7 cellular contexts compared by ENCODE assay signal in genomic region chr16:69396187-69397061, GRCh38. TPM values are rescaled to one million over a fixed set of nuclear protein-coding genes. Genes with fewer than 3 reads are reported as not detected.
DNase-seq lines count a peak whose midpoint lies in the region; ATAC-seq and TF ChIP-seq lines count a peak whose summit lies in the region.

No MANE protein-coding gene starts in this region.

- ATAC-seq in Right ventricle myocardium superior (ENCODE audit: poor library complexity) (peak; percentile 74), upper lobe of right lung (peak; percentile 89)

- peaks cover 39% of the 10 kb centered on the region for H3K4me1 ChIP-seq in upper lobe of right lung

- H3K27ac ChIP-seq in upper lobe of right lung = peak overlapping the region; percentile 79

- no peaks in the 10 kb centered on the region for H3K27me3 Mint-ChIP-seq in activated naive CD8-positive, alpha-beta T cell treated with anti-CD3 and anti-CD28 coated beads for 36 hours
- H3K27me3 Mint-ChIP-seq in progenitor cell of endocrine pancreas = no peaks in the 10 kb centered on the region

- TF ChIP-seq POLR2A in NB4 (IDR thresholded peaks at IDR 0.05; ENCODE audit: extremely low read depth, insufficient read length) = no peak

- no peaks in the 10 kb centered on the region for H3K36me3 Mint-ChIP-seq in activated naive CD8-positive, alpha-beta T cell treated with anti-CD3 and anti-CD28 coated beads for 36 hours
- H3K36me3 Mint-ChIP-seq in progenitor cell of endocrine pancreas (ENCODE audit: insufficient read depth) = no peaks in the 10 kb centered on the region

- in situ Hi-C loops in GM13977 (cut with MboI; ENCODE audit: low pct_unique_long_range_greater_than_20kb, low sequenced_read_pairs, unreplicated experiment) = loop anchor here (10.0 kb wide), 1 partner anchor 358 kb away; the partner anchor contains the start of gene NOB1

- H3K4me3 Mint-ChIP-seq in activated naive CD8-positive, alpha-beta T cell treated with anti-CD3 and anti-CD28 coated beads for 36 hours = no peak overlapping the region
- peak overlapping the region; percentile 20 for H3K4me3 Mint-ChIP-seq in progenitor cell of endocrine pancreas (ENCODE audit: low read depth)

- peaks cover 24% of the 10 kb centered on the region for H3K4me1 Mint-ChIP-seq in activated naive CD8-positive, alpha-beta T cell treated with anti-CD3 and anti-CD28 coated beads for 36 hours
- peaks cover 20% of the 10 kb centered on the region for H3K4me1 Mint-ChIP-seq in progenitor cell of endocrine pancreas (ENCODE audit: low read depth)

- peak overlapping the region; percentile 39 for H3K4me3 ChIP-seq in NB4 (ENCODE audit: low read depth, low read length)
- H3K4me3 ChIP-seq in upper lobe of right lung = no peak overlapping the region

- H3K9me3 ChIP-seq in upper lobe of right lung = no peaks in the 10 kb centered on the region

- peak overlapping the region; percentile 84 for H3K27ac Mint-ChIP-seq in activated naive CD8-positive, alpha-beta T cell treated with anti-CD3 and anti-CD28 coated beads for 36 hours
- peak overlapping the region; percentile 98 for H3K27ac Mint-ChIP-seq in progenitor cell of endocrine pancreas

- no peaks in the 10 kb centered on the region for H3K9me3 Mint-ChIP-seq in activated naive CD8-positive, alpha-beta T cell treated with anti-CD3 and anti-CD28 coated beads for 36 hours
- H3K9me3 Mint-ChIP-seq in progenitor cell of endocrine pancreas (ENCODE audit: low read depth) = no peaks in the 10 kb centered on the region

- H3K36me3 ChIP-seq in upper lobe of right lung = no peaks in the 10 kb centered on the region

- no peaks in the 10 kb centered on the region for H3K27me3 ChIP-seq in upper lobe of right lung

- TF ChIP-seq CTCF in GM13977 (IDR thresholded peaks at IDR 0.05; ENCODE audit: extremely low read depth, insufficient read depth, missing control alignments) (peak; percentile 50), NB4 (IDR thresholded peaks at IDR 0.05; ENCODE audit: low read depth, low read length) (peak; percentile 41), progenitor cell of endocrine pancreas (IDR thresholded peaks at IDR 0.05; ENCODE audit: unreplicated experiment) (peak; percentile 70), upper lobe of right lung (IDR thresholded peaks at IDR 0.05) (peak; percentile 73)

- DNase-seq in GM13977 (ENCODE audit: low spot score) (peak; percentile 56), NB4 (ENCODE audit: low read depth) (peak; percentile 98), SKM-1 treated with dmso at 0.1 percent for 144 hours (lab: John Stamatoyannopoulos, UW; ENCODE audit: unreplicated experiment) (peak; percentile 95), Right ventricle myocardium superior (no peak), progenitor cell of endocrine pancreas (ENCODE audit: low spot score, unreplicated experiment) (peak; percentile 55), upper lobe of right lung (no peak)
- DNase-seq in activated naive CD8-positive, alpha-beta T cell treated with anti-CD3 and anti-CD28 coated beads for 36 hours = peak; percentile 55

- intact Hi-C loops in Right ventricle myocardium superior (cut with DNase I) = loop anchor here (10.0 kb wide), 2 partner anchors 168 to 358 kb away; partner anchors contain the start of genes NFAT5 and NOB1
- intact Hi-C loops in upper lobe of right lung (cut with DNase I) = loop anchor here (10.0 kb wide), 1 partner anchor 168 kb away; the partner anchor contains the start of gene NFAT5

RNA-seq across cellular contexts. Expression of gene TERF2, which starts 10.6 kb away (rescaled TPM):
- 10 to 100 TPM; 54.4 to 55.4 TPM for total RNA-seq in activated naive CD8-positive, alpha-beta T cell treated with anti-CD3 and anti-CD28 coated beads for 36 hours
- total RNA-seq in Right ventricle myocardium superior = 19.4 TPM
- 41.4 and 46.6 TPM in 2 replicates for total RNA-seq in progenitor cell of endocrine pancreas
- total RNA-seq in upper lobe of right lung = 33.0 TPM

RNA-seq across cellular contexts. Expression of gene CYB5B, which starts 28.0 kb away (rescaled TPM):
- total RNA-seq in activated naive CD8-positive, alpha-beta T cell treated with anti-CD3 and anti-CD28 coated beads for 36 hours = 100 to 1,000 TPM; 182 to 183 TPM
- total RNA-seq in Right ventricle myocardium superior = 55.4 TPM
- total RNA-seq in progenitor cell of endocrine pancreas = 104 and 108 TPM in 2 replicates
- total RNA-seq in upper lobe of right lung = 88.4 TPM

RNA-seq across cellular contexts. Expression of gene TMED6, which starts 44.8 kb away (rescaled TPM):
- total RNA-seq in activated naive CD8-positive, alpha-beta T cell treated with anti-CD3 and anti-CD28 coated beads for 36 hours = 1 to 10 TPM in 1 of 2 experiments, under 1 TPM in 1; 0.70 to 1.2 TPM
- total RNA-seq in Right ventricle myocardium superior (not detected), progenitor cell of endocrine pancreas (2.6 and 3.6 TPM in 2 replicates), upper lobe of right lung (0.69 TPM)

RNA-seq across cellular contexts. Expression of gene NIP7, which starts 56.9 kb away (rescaled TPM):
- 10 to 100 TPM; 70.1 to 73.2 TPM for total RNA-seq in activated naive CD8-positive, alpha-beta T cell treated with anti-CD3 and anti-CD28 coated beads for 36 hours
- total RNA-seq in Right ventricle myocardium superior = 7.3 TPM
- 22.9 and 23.8 TPM in 2 replicates for total RNA-seq in progenitor cell of endocrine pancreas
- 20.8 TPM for total RNA-seq in upper lobe of right lung

RNA-seq across cellular contexts. Expression of gene COG8, which starts 57.1 kb away (rescaled TPM):
- total RNA-seq in activated naive CD8-positive, alpha-beta T cell treated with anti-CD3 and anti-CD28 coated beads for 36 hours = 10 to 100 TPM; 30.2 to 31.8 TPM
- total RNA-seq in Right ventricle myocardium superior (22.0 TPM), progenitor cell of endocrine pancreas (55.2 and 58.6 TPM in 2 replicates), upper lobe of right lung (32.3 TPM)

Comparison
In these comparisons a context has a peak if more than half of its experiments do, and no peak if none do; other contexts are left out.
1. DNase-seq: peak in GM13977 (single experiment), NB4 (single experiment), SKM-1 treated with dmso at 0.1 percent for 144 hours (single experiment), activated naive CD8-positive, alpha-beta T cell treated with anti-CD3 and anti-CD28 coated beads for 36 hours (single experiment) and progenitor cell of endocrine pancreas (single experiment); none in Right ventricle myocardium superior (single experiment) and upper lobe of right lung (single experiment).
2. Peak in every context shown above with its lines, with median percentiles within 50 percentile points of each other: CTCF ChIP-seq.